Comparison of ENCODE assay signal across 21 cellular contexts in the genomic region with DNA sequence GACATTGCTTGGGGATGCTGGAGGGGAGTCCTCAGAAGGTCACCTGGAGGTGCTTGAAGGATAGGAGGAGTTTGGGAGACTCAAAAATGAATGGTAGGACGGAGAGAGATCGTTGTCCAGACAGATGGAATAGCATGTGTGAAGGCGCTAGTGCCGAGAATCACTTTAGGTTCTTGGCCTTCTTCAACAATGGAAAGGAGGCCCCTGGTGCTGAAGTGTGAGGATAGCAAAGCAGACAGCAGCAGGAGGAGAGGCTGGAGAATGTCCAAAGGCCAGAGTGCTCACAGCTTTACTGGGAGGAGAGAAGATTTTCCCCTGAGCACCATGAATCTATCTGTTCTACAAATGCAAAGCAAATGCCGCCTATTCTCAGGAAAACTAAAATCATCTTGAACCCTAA.
DNase-seq lines count a peak whose midpoint lies in the region; ATAC-seq, FAIRE-seq and TF ChIP-seq lines count a peak whose summit lies in the region.
"Had no signal": no experiment of that assay in that cellular context is flagged by ENCODE, and none has a peak within 500 bp of the region (broad histone marks: within the 10 kb centered on the region; RNA-seq: fewer than 3 reads in every experiment).

No MANE protein-coding gene starts in this region.

- no peak for TF ChIP-seq CTCF in H1 (IDR thresholded peaks at IDR 0.05; ENCODE audit: control extremely low read depth in 1 of 3, insufficient read depth in 1 of 3, low read depth in 1 of 3, low read length in 3 of 3)
- TF ChIP-seq CTCF in hepatocyte (IDR thresholded peaks at IDR 0.05; ENCODE audit: poor library complexity) = no peak
- TF ChIP-seq CTCF in smooth muscle cell (IDR thresholded peaks at IDR 0.05; ENCODE audit: borderline replicate concordance, insufficient read depth, poor library complexity, severe bottlenecking) = no peak
- no peak for TF ChIP-seq CTCF in CD14-positive monocyte (IDR thresholded peaks at IDR 0.05)
- no peak for TF ChIP-seq CTCF in dorsolateral prefrontal cortex (IDR thresholded peaks at IDR 0.05 in 54 of 56, conservative IDR thresholded peaks at IDR 0.05 in 2 of 56; ENCODE audit: low read depth in 1 of 56, partially characterized antibody in 56 of 56)

- H3K27ac Mint-ChIP-seq in CD14-positive monocyte = no peak overlapping the region
- H3K27ac Mint-ChIP-seq: neural progenitor cell had no signal

- TF ChIP-seq RAD21 in H1 (IDR thresholded peaks at IDR 0.05 in 1 of 2, conservative IDR thresholded peaks at IDR 0.05 in 1 of 2; ENCODE audit: low read depth in 2 of 2, low read length in 2 of 2) = no peak

- H3F3A ChIP-seq in GM23248 (ENCODE audit: insufficient read depth) (no peaks in the 10 kb centered on the region), smooth muscle cell (ENCODE audit: low read depth) (no peaks in the 10 kb centered on the region)

- H3K14ac ChIP-seq in H1 (ENCODE audit: insufficient read length) = no peak overlapping the region

- H3K18ac ChIP-seq in H1 (ENCODE audit: extremely low read depth, low read length) = no peak overlapping the region

- no peaks in the 10 kb centered on the region for H3K36me3 ChIP-seq in GM23248 (ENCODE audit: low read depth)
- no peaks in the 10 kb centered on the region for H3K36me3 ChIP-seq in H1 (ENCODE audit: control insufficient read depth in 2 of 4, insufficient read depth in 4 of 4, low read length in 3 of 4)
- no peaks in the 10 kb centered on the region for H3K36me3 ChIP-seq in hepatocyte (replicated peaks; ENCODE audit: insufficient read depth, low read depth)
- H3K36me3 ChIP-seq in smooth muscle cell (ENCODE audit: low read depth) = no peaks in the 10 kb centered on the region
- H3K36me3 ChIP-seq: BE2C, neural progenitor cell had no signal

- H3K56ac ChIP-seq in H1 (replicated peaks; ENCODE audit: insufficient read length, low read depth, low read length) = no peak overlapping the region

- no peak for TF ChIP-seq EP300 in H1 (IDR thresholded peaks at IDR 0.05; ENCODE audit: borderline replicate concordance in 1 of 2, low read depth in 2 of 2, low read length in 2 of 2)

- 78 to 82% methylated on average over 5 of the region's 5 CpGs for WGBS in GM23248 (ENCODE audit: low coverage in 1 of 2, low lambda C conversion rate in 2 of 2, missing lambda C conversion rate in 2 of 2), 2 experiments
- 85% methylated on average over 5 of the region's 5 CpGs; no CpG with 5 or more reads in 1 of the 2 experiments for WGBS in H1 (ENCODE audit: extremely low coverage in 1 of 2, insufficient coverage in 1 of 2, insufficient read length in 1 of 2, insufficient replicate concordance in 2 of 2, low coverage in 1 of 2, low lambda C conversion rate in 2 of 2, missing lambda C conversion rate in 1 of 2), 2 experiments
- 75% methylated on average over 5 of the region's 5 CpGs for WGBS in hepatocyte (ENCODE audit: low lambda C conversion rate, missing lambda C conversion rate)
- WGBS in smooth muscle cell (ENCODE audit: low lambda C conversion rate) = 66% methylated on average over 5 of the region's 5 CpGs

- H3K9me3 Mint-ChIP-seq in CD14-positive monocyte = peaks cover 21 to 34% (median 27%) of the 10 kb centered on the region in 7 donors

- in situ Hi-C loops in GM23248 (cut with MboI) = no loop called here

- no peak for TF ChIP-seq POLR2A in H1 (IDR thresholded peaks at IDR 0.05; ENCODE audit: control extremely low read depth in 1 of 2, low read depth in 2 of 2, low read length in 2 of 2)

- no peaks in the 10 kb centered on the region for H3K79me1 ChIP-seq in H1 (ENCODE audit: low read depth, low read length)

- no peak overlapping the region for H2BK120ac ChIP-seq in H1 (replicated peaks; ENCODE audit: low read depth, low read length)

- H3K4me3 Mint-ChIP-seq in CD14-positive monocyte = no peak overlapping the region
- H3K4me3 Mint-ChIP-seq: neural progenitor cell had no signal

- no peak for ATAC-seq in GM19328 (IDR thresholded peaks at IDR 0.05; ENCODE audit: unreplicated experiment)

- CTCF ChIA-PET in H1 (lab: Charles Lee; ENCODE audit: partially characterized antibody) = interaction anchor here (1.1 kb wide), 1 partner anchor 85 kb away, joined by 3 read pairs; no protein-coding TSS in a partner anchor

- H2BK20ac ChIP-seq in H1 (ENCODE audit: low read length) = no peak overlapping the region

- H2BK15ac ChIP-seq in H1 (ENCODE audit: low read length) = no peak overlapping the region

- peaks cover 0 to 11% (median 1%) of the 10 kb centered on the region in 3 donors for H3K27me3 Mint-ChIP-seq in CD14-positive monocyte (ENCODE audit: low read depth in 3 of 3)

- H4K5ac ChIP-seq in H1 (ENCODE audit: insufficient read length, low read depth, low read length) = no peak overlapping the region

- no peak overlapping the region for H3K9ac ChIP-seq in GM23248
- H3K9ac ChIP-seq in H1 (replicated peaks in 1 of 4; ENCODE audit: extremely low read depth in 1 of 4, low read depth in 3 of 4, low read length in 3 of 4) = no peak overlapping the region
- H3K9ac ChIP-seq in smooth muscle cell (ENCODE audit: low read depth) = no peak overlapping the region
- H3K9ac ChIP-seq: neural progenitor cell had no signal

- no peaks in the 10 kb centered on the region for H3K9me3 ChIP-seq in GM23248 (ENCODE audit: low read depth)
- 0 out of 4 replicates have a peak, but pooled peaks cover 0 to 3% of the 10 kb centered on the region in 2 experiments for H3K9me3 ChIP-seq in H1 (ENCODE audit: insufficient read depth in 2 of 2, low read depth in 1 of 2, low read length in 1 of 2)
- H3K9me3 ChIP-seq in hepatocyte (ENCODE audit: low read depth) = no peaks in the 10 kb centered on the region
- H3K9me3 ChIP-seq in smooth muscle cell (replicated peaks; ENCODE audit: low read depth) = no peaks in the 10 kb centered on the region
- H3K9me3 ChIP-seq: BE2C had no signal

- no peak overlapping the region for H3K23ac ChIP-seq in H1 (ENCODE audit: insufficient read length)

- no peak overlapping the region for H3K27ac ChIP-seq in GM23248
- no peak overlapping the region for H3K27ac ChIP-seq in H1 (ENCODE audit: low read depth, low read length)
- no peak overlapping the region for H3K27ac ChIP-seq in hepatocyte
- H3K27ac ChIP-seq in smooth muscle cell (ENCODE audit: low read depth) = no peak overlapping the region
- no peak overlapping the region for H3K27ac ChIP-seq in dorsolateral prefrontal cortex
- H3K27ac ChIP-seq: neural progenitor cell had no signal

- peaks cover 11% of the 10 kb centered on the region for H3K4me1 Mint-ChIP-seq in CD14-positive monocyte

- H3K9me2 ChIP-seq in GM23248 (ENCODE audit: insufficient read depth) = no peaks in the 10 kb centered on the region
- H3K9me2 ChIP-seq in hepatocyte (replicated peaks; ENCODE audit: insufficient read depth) = no peaks in the 10 kb centered on the region

- POLR2A ChIA-PET in H1 (lab: Charles Lee; ENCODE audit: partially characterized antibody) = no interaction called here

- 0 out of 2 replicates have a peak overlapping the region, but pooled peaks have one; percentile 16 for H2AFZ ChIP-seq in GM23248
- no peak overlapping the region for H2AFZ ChIP-seq in H1 (ENCODE audit: low read length)
- no peak overlapping the region for H2AFZ ChIP-seq in hepatocyte
- H2AFZ ChIP-seq in smooth muscle cell (ENCODE audit: low read depth) = peak overlapping the region; percentile 43
- H2AFZ ChIP-seq: neural progenitor cell had no signal

- peak overlapping the region; percentile 75; the same call in 1 of the 2 replicates for H2AK5ac ChIP-seq in H1 (ENCODE audit: low read depth, low read length)

- no peak overlapping the region for H3K4ac ChIP-seq in H1 (replicated peaks; ENCODE audit: insufficient read length, low read depth, low read length)

- H3K4me3 ChIP-seq in GM23248 (peak overlapping the region; percentile 0; the same call in 1 of the 2 replicates), H1 (ENCODE audit: extremely low read depth in 1 of 4, insufficient read depth in 2 of 4, low read depth in 3 of 4, low read length in 4 of 4) (no peak overlapping the region), hepatocyte (no peak overlapping the region), smooth muscle cell (no peak overlapping the region), dorsolateral prefrontal cortex (no peak overlapping the region)
- H3K4me3 ChIP-seq: neural progenitor cell had no signal

- H2BK12ac ChIP-seq in H1 (ENCODE audit: low read depth, low read length) = peak overlapping the region; percentile 85

- no peak overlapping the region for H4K8ac ChIP-seq in H1 (ENCODE audit: extremely low read depth, insufficient read depth, low read length)

- H2BK5ac ChIP-seq in H1 (ENCODE audit: low read depth, low read length) = peak overlapping the region; percentile 13

- H3K79me2 ChIP-seq in GM23248 (ENCODE audit: insufficient read depth) (no peaks in the 10 kb centered on the region), H1 (ENCODE audit: control insufficient read depth in 1 of 2, insufficient read depth in 2 of 2, low read length in 2 of 2) (no peaks in the 10 kb centered on the region), hepatocyte (no peaks in the 10 kb centered on the region), smooth muscle cell (ENCODE audit: low read depth) (no peaks in the 10 kb centered on the region)

- peak; percentile 34 for DNase-seq in GM23248
- DNase-seq in H1 (ENCODE audit: low read depth in 1 of 2, low spot score in 2 of 2) = no peak
- peak; percentile 7 for DNase-seq in hepatocyte (ENCODE audit: low spot score)
- no peak for DNase-seq in smooth muscle cell (lab: John Stamatoyannopoulos, UW; ENCODE audit: unreplicated experiment)
- DNase-seq in NCI-H1436 (lab: John Stamatoyannopoulos, UW) = no peak
- no peak for DNase-seq in CD14-positive monocyte (ENCODE audit: low spot score)
- no peak for DNase-seq in dorsolateral prefrontal cortex
- DNase-seq: amniotic stem cell; BE2C; GDM1; MV-4-11; NCI-H2029; NCI-H510A treated with DMSO at 0.1 percent for 48 hours; SHP77 treated with DMSO at 0.1 percent for 48 hours; stimulated activated CD4-positive, alpha-beta T cell treated with anti-CD3 and anti-CD28 coated beads, Interleukin-2, amount 100 ng/mL, for 24 hours had no signal

- peaks cover 0 to 5% of the 10 kb centered on the region in 2 donors for H3K36me3 Mint-ChIP-seq in CD14-positive monocyte
- H3K36me3 Mint-ChIP-seq: neural progenitor cell had no signal

- H3K27me3 ChIP-seq in GM23248 (replicated peaks; ENCODE audit: insufficient read depth) = no peaks in the 10 kb centered on the region; the same call in 1 of the 2 replicates
- no peaks in the 10 kb centered on the region for H3K27me3 ChIP-seq in H1 (replicated peaks in 1 of 4; ENCODE audit: control insufficient read depth in 3 of 4, extremely low read depth in 1 of 4, insufficient read depth in 3 of 4, low read length in 3 of 4)
- no peaks in the 10 kb centered on the region for H3K27me3 ChIP-seq in hepatocyte
- no peaks in the 10 kb centered on the region for H3K27me3 ChIP-seq in smooth muscle cell (ENCODE audit: low read depth)
- H3K27me3 ChIP-seq in dorsolateral prefrontal cortex = no peaks in the 10 kb centered on the region
- H3K27me3 ChIP-seq: BE2C, neural progenitor cell had no signal

- FAIRE-seq in H1 (lab: Jason Lieb, UNC) = no peak
- FAIRE-seq: colon, D721Med, GM12891, islet of Langerhans had no signal

- intact Hi-C loops in CD14-positive monocyte (cut with micrococcal nuclease) (no loop called here), dorsolateral prefrontal cortex (cut with DNase I) (no loop called here)

- H4K20me1 ChIP-seq in GM23248 (ENCODE audit: insufficient read depth) (no peaks in the 10 kb centered on the region), H1 (replicated peaks in 1 of 2; ENCODE audit: control insufficient read depth in 1 of 2, insufficient read depth in 2 of 2, low read length in 2 of 2) (no peaks in the 10 kb centered on the region), hepatocyte (ENCODE audit: insufficient read depth, poor library complexity, severe bottlenecking) (no peaks in the 10 kb centered on the region), smooth muscle cell (ENCODE audit: low read depth) (no peaks in the 10 kb centered on the region)

- no peak overlapping the region for H4K91ac ChIP-seq in H1 (replicated peaks; ENCODE audit: insufficient read length, low read length)

- H3K23me2 ChIP-seq in H1 (ENCODE audit: low read depth, low read length) = no peaks in the 10 kb centered on the region

- H3K4me2 ChIP-seq in GM23248 (ENCODE audit: unreplicated experiment) (no peak overlapping the region), H1 (ENCODE audit: insufficient read depth in 1 of 2, low read depth in 2 of 2, low read length in 2 of 2) (no peak overlapping the region), hepatocyte (no peak overlapping the region), smooth muscle cell (peak overlapping the region; percentile 48)
- H3K4me2 ChIP-seq: neural progenitor cell had no signal

- 0 out of 2 replicates have a peak, but pooled peaks cover 8% of the 10 kb centered on the region for H3K4me1 ChIP-seq in GM23248 (ENCODE audit: insufficient read depth)
- peaks cover 0 to 3% (median 0%) of the 10 kb centered on the region in 4 experiments; a peak in 1 of 7 replicates for H3K4me1 ChIP-seq in H1 (replicated peaks in 1 of 4; ENCODE audit: control insufficient read depth in 3 of 4, insufficient read depth in 4 of 4, low read length in 3 of 4)
- H3K4me1 ChIP-seq in hepatocyte (ENCODE audit: insufficient read depth) = no peaks in the 10 kb centered on the region
- peaks cover 4% of the 10 kb centered on the region for H3K4me1 ChIP-seq in smooth muscle cell (ENCODE audit: low read depth)
- H3K4me1 ChIP-seq: neural progenitor cell had no signal

Comparison
In these comparisons a context has a peak if more than half of its experiments do, and no peak if none do; other contexts are left out.
1. DNase-seq: peak in GM23248 (single experiment) and hepatocyte (single experiment); none in H1 (0 of 2), smooth muscle cell (single experiment), NCI-H1436 (single experiment), CD14-positive monocyte (single experiment) and dorsolateral prefrontal cortex (0 of 10).
2. H2AFZ ChIP-seq: peak in GM23248 (single experiment) and smooth muscle cell (single experiment); none in H1 (single experiment) and hepatocyte (single experiment).